ENCODE assay signal across 14 cellular contexts in genomic region chr10:89134963-89135362, GRCh38.
DNase-seq lines count a peak whose midpoint lies in the region; ATAC-seq and TF ChIP-seq lines count a peak whose summit lies in the region.
"Had no signal": no experiment of that assay in that cellular context is flagged by ENCODE, and none has a peak within 500 bp of the region (broad histone marks: within the 10 kb centered on the region; RNA-seq: fewer than 3 reads in every experiment).

No MANE protein-coding gene starts in this region.

- no peaks in the 10 kb centered on the region for H3K36me3 Mint-ChIP-seq in stimulated activated naive B cell treated with anti-CD40 and anti-IgM and Interleukin-4, amounts not matched to agents 10 μg/mL and 1 μg/mL and 100 μg/mL, for 72 hours

- no peak for DNase-seq in stimulated activated naive B cell treated with anti-CD40 and anti-IgM and Interleukin-4, amounts not matched to agents 10 μg/mL and 1 μg/mL and 100 μg/mL, for 72 hours
- no peak for DNase-seq in omental fat pad (ENCODE audit: low spot score)
- no peak for DNase-seq in SHP77 treated with DMSO at 0.1 percent for 48 hours (lab: John Stamatoyannopoulos, UW)
- no peak for DNase-seq in NCI-H446 treated with DMSO at 0.1 percent for 48 hours (lab: John Stamatoyannopoulos, UW)
- DNase-seq: activated B cell treated with CpG ODN at 0.5 μM for 24 hours, activated gamma-delta T cell treated with Interleukin-2 at 50 U/mL for 16 hours, aorta, foreskin keratinocyte, left lung, NCI-H146 had no signal

- peaks cover 0 to 4% of the 10 kb centered on the region in 2 donors for H3K9me3 Mint-ChIP-seq in stimulated activated naive B cell treated with anti-CD40 and anti-IgM and Interleukin-4, amounts not matched to agents 10 μg/mL and 1 μg/mL and 100 μg/mL, for 72 hours

- peaks cover 0 to 5% of the 10 kb centered on the region in 2 donors for H3K4me1 Mint-ChIP-seq in stimulated activated naive B cell treated with anti-CD40 and anti-IgM and Interleukin-4, amounts not matched to agents 10 μg/mL and 1 μg/mL and 100 μg/mL, for 72 hours
- H3K4me1 Mint-ChIP-seq: activated B cell treated with CpG ODN at 0.5 μM for 24 hours had no signal

- ATAC-seq in GM19043 (IDR thresholded peaks at IDR 0.05; ENCODE audit: low read depth, unreplicated experiment) (peak; percentile 94), HG02642 (IDR thresholded peaks at IDR 0.05; ENCODE audit: poor library complexity, unreplicated experiment) (peak; percentile 66), HG03571 (IDR thresholded peaks at IDR 0.05; ENCODE audit: unreplicated experiment) (peak; percentile 94), omental fat pad (ENCODE audit: low FRiP score) (no peak), HG02870 (IDR thresholded peaks at IDR 0.05; ENCODE audit: unreplicated experiment) (no peak)
- ATAC-seq in stimulated activated naive B cell treated with anti-CD40 and anti-IgM and Interleukin-4, amounts not matched to agents 10 μg/mL and 1 μg/mL and 100 μg/mL, for 72 hours (replicated peaks) = peak; percentile 93 to 98
- ATAC-seq: foreskin keratinocyte, left lung had no signal

- H3K27ac Mint-ChIP-seq in stimulated activated naive B cell treated with anti-CD40 and anti-IgM and Interleukin-4, amounts not matched to agents 10 μg/mL and 1 μg/mL and 100 μg/mL, for 72 hours = no peak overlapping the region
- H3K27ac Mint-ChIP-seq: activated B cell treated with CpG ODN at 0.5 μM for 24 hours had no signal

- no peak for TF ChIP-seq CTCF in omental fat pad (IDR thresholded peaks at IDR 0.05)

- H3K4me3 Mint-ChIP-seq in stimulated activated naive B cell treated with anti-CD40 and anti-IgM and Interleukin-4, amounts not matched to agents 10 μg/mL and 1 μg/mL and 100 μg/mL, for 72 hours = no peak overlapping the region
- H3K4me3 Mint-ChIP-seq: activated B cell treated with CpG ODN at 0.5 μM for 24 hours had no signal

- no peaks in the 10 kb centered on the region for H3K27me3 Mint-ChIP-seq in stimulated activated naive B cell treated with anti-CD40 and anti-IgM and Interleukin-4, amounts not matched to agents 10 μg/mL and 1 μg/mL and 100 μg/mL, for 72 hours

Comparison
In these comparisons a context has a peak if more than half of its experiments do, and no peak if none do; other contexts are left out.
1. ATAC-seq: peak in GM19043 (single experiment), HG02642 (single experiment), HG03571 (single experiment) and stimulated activated naive B cell treated with anti-CD40 and anti-IgM and Interleukin-4, amounts not matched to agents 10 μg/mL and 1 μg/mL and 100 μg/mL, for 72 hours (2 of 2); none in omental fat pad (single experiment) and HG02870 (single experiment).